9 cellular contexts compared by ENCODE assay signal in genomic region chr9:33815781-33816180, GRCh38. TPM values are rescaled to one million over a fixed set of nuclear protein-coding genes. Genes with fewer than 3 reads are reported as not detected.
DNase-seq lines count a peak whose midpoint lies in the region; ATAC-seq and TF ChIP-seq lines count a peak whose summit lies in the region.
"Had no signal": no experiment of that assay in that cellular context is flagged by ENCODE, and none has a peak within 500 bp of the region (broad histone marks: within the 10 kb centered on the region; RNA-seq: fewer than 3 reads in every experiment).

No MANE protein-coding gene starts in this region.

- H3K9me3 ChIP-seq in SU-DHL-6 (ENCODE audit: insufficient read depth, low read length), result no peaks in the 10 kb centered on the region
- H3K9me3 ChIP-seq in skeletal muscle tissue (ENCODE audit: control insufficient read depth in 3 of 3, low read length in 3 of 3), result no peaks in the 10 kb centered on the region
- no peaks in the 10 kb centered on the region for H3K9me3 ChIP-seq in neuronal stem cell (replicated peaks in 1 of 2; ENCODE audit: control insufficient read depth in 2 of 2, insufficient read depth in 1 of 2, low read depth in 1 of 2, low read length in 2 of 2)

- no peak for ATAC-seq in foreskin keratinocyte

- no peak overlapping the region for H2BK120ac ChIP-seq in neuronal stem cell (ENCODE audit: low read depth, low read length)

- no peak overlapping the region for H2BK15ac ChIP-seq in neuronal stem cell (ENCODE audit: low read length)

- peaks cover 59% of the 10 kb centered on the region for H3K79me2 ChIP-seq in SU-DHL-6 (ENCODE audit: insufficient read depth, low read length)

- WGBS in neuronal stem cell (ENCODE audit: extremely low coverage in 2 of 2, insufficient read length in 2 of 2, insufficient replicate concordance in 1 of 2), 2 donors, result no CpG with 5 or more reads among the region's 7 CpGs

- H3K79me1 ChIP-seq in neuronal stem cell (ENCODE audit: low read depth, low read length), result peaks cover 1% of the 10 kb centered on the region

- H3K27me3 ChIP-seq in SU-DHL-6 (ENCODE audit: low read length) (no peaks in the 10 kb centered on the region), foreskin keratinocyte (no peaks in the 10 kb centered on the region), skeletal muscle tissue (ENCODE audit: control insufficient read depth in 3 of 3, insufficient read depth in 3 of 3, low read length in 3 of 3) (no peaks in the 10 kb centered on the region), neuronal stem cell (ENCODE audit: control insufficient read depth in 3 of 3, insufficient read depth in 3 of 3, low read depth in 1 of 3, low read length in 3 of 3) (no peaks in the 10 kb centered on the region)

- DNase-seq in GM12865 (ENCODE audit: low read depth) (no peak), foreskin keratinocyte (no peak), COLO668 (lab: John Stamatoyannopoulos, UW; ENCODE audit: unreplicated experiment) (no peak), NCI-H2107 (lab: John Stamatoyannopoulos, UW) (no peak), neuronal stem cell (ENCODE audit: low spot score) (no peak)
- no peak for DNase-seq in stimulated activated CD4-positive, alpha-beta T cell treated with anti-CD3 and anti-CD28 coated beads, Interleukin-2, amount 100 ng/mL, for 24 hours

- no peak overlapping the region for H3K4ac ChIP-seq in neuronal stem cell (ENCODE audit: low read length)

- no peak overlapping the region for H2BK5ac ChIP-seq in neuronal stem cell (ENCODE audit: low read length)

- no peak overlapping the region for H4K91ac ChIP-seq in neuronal stem cell (ENCODE audit: low read depth, low read length, poor library complexity)

- peaks cover 59% of the 10 kb centered on the region for H3F3A ChIP-seq in SU-DHL-6 (ENCODE audit: insufficient read depth)

- peak overlapping the region; percentile 84 for H3K9ac ChIP-seq in SU-DHL-6 (ENCODE audit: low read length)
- H3K9ac ChIP-seq in skeletal muscle tissue (ENCODE audit: low read depth in 1 of 3, low read length in 3 of 3), result peak overlapping the region in 1 of 3 donors; percentile 89
- H3K9ac ChIP-seq in neuronal stem cell (ENCODE audit: low read depth, low read length, poor library complexity), result no peak overlapping the region

- H3K23ac ChIP-seq in neuronal stem cell (ENCODE audit: low read depth, low read length, poor library complexity), result no peak overlapping the region

- H3K36me3 ChIP-seq in SU-DHL-6 (ENCODE audit: low read length) (peaks cover 8% of the 10 kb centered on the region; the same call in 1 of the 2 replicates), skeletal muscle tissue (ENCODE audit: control insufficient read depth in 3 of 3, insufficient read depth in 3 of 3, low read length in 3 of 3) (no peaks in the 10 kb centered on the region), neuronal stem cell (replicated peaks in 1 of 2; ENCODE audit: control insufficient read depth in 2 of 2, insufficient read depth in 2 of 2, low read length in 2 of 2) (peaks cover 0 to 11% of the 10 kb centered on the region in 2 donors)

- H4K8ac ChIP-seq in neuronal stem cell (ENCODE audit: low read depth, low read length), result no peak overlapping the region

- H3K4me3 ChIP-seq in GM12865 (ENCODE audit: low read depth, low read length), result peak overlapping the region; percentile 57; the same call in 1 of the 2 replicates
- peak overlapping the region; percentile 64 for H3K4me3 ChIP-seq in SU-DHL-6 (ENCODE audit: insufficient read depth, low read length, poor library complexity, severe bottlenecking)
- H3K4me3 ChIP-seq in skeletal muscle tissue (ENCODE audit: low read length in 3 of 3), result peak overlapping the region in 1 of 3 donors; percentile 73
- H3K4me3 ChIP-seq in neuronal stem cell (ENCODE audit: low read length in 2 of 2), result no peak overlapping the region

- no peaks in the 10 kb centered on the region for H4K20me1 ChIP-seq in SU-DHL-6 (ENCODE audit: low read depth, low read length)

- peak overlapping the region; percentile 89 for H3K27ac ChIP-seq in SU-DHL-6 (ENCODE audit: low read depth, low read length)
- peak overlapping the region; percentile 96 for H3K27ac ChIP-seq in foreskin keratinocyte
- H3K27ac ChIP-seq in skeletal muscle tissue (ENCODE audit: low read depth, low read length), result peak overlapping the region; percentile 98
- no peak overlapping the region for H3K27ac ChIP-seq in neuronal stem cell (replicated peaks; ENCODE audit: low read length)

- H3K9me2 ChIP-seq in SU-DHL-6 (replicated peaks; ENCODE audit: insufficient read depth, low read length), result no peaks in the 10 kb centered on the region

- TF ChIP-seq CTCF in GM12865 (IDR thresholded peaks at IDR 0.05; ENCODE audit: insufficient read depth, low read depth, low read length, missing control alignments), result no peak
- no peak for TF ChIP-seq CTCF in SU-DHL-6 (IDR thresholded peaks at IDR 0.05; ENCODE audit: insufficient read depth, low read length, poor library complexity, severe bottlenecking)
- no peak for TF ChIP-seq CTCF in foreskin keratinocyte (conservative IDR thresholded peaks at IDR 0.05)

- H3K4me2 ChIP-seq in SU-DHL-6 (ENCODE audit: low read depth, low read length, poor library complexity, severe bottlenecking) (peak overlapping the region; percentile 61), neuronal stem cell (ENCODE audit: insufficient read depth, low read length, poor library complexity, severe bottlenecking) (no peak overlapping the region)

- H3K18ac ChIP-seq in neuronal stem cell (ENCODE audit: low read length), result no peak overlapping the region

- no peak overlapping the region for H2BK12ac ChIP-seq in neuronal stem cell (ENCODE audit: low read length)

- H2AK5ac ChIP-seq in neuronal stem cell (ENCODE audit: low read depth, low read length), result no peak overlapping the region

- H3K4me1 ChIP-seq in foreskin keratinocyte, result peaks cover 26% of the 10 kb centered on the region
- H3K4me1 ChIP-seq in skeletal muscle tissue (ENCODE audit: control insufficient read depth in 3 of 3, insufficient read depth in 3 of 3, low read length in 3 of 3), result peaks cover 26 to 43% (median 39%) of the 10 kb centered on the region in 3 donors
- H3K4me1 ChIP-seq in neuronal stem cell (ENCODE audit: control insufficient read depth in 2 of 2, insufficient read depth in 1 of 2, low read depth in 1 of 2, low read length in 2 of 2), result peaks cover 4 to 10% of the 10 kb centered on the region in 2 donors

- no peak overlapping the region for H3K14ac ChIP-seq in neuronal stem cell (ENCODE audit: low read length)

- no peak overlapping the region for H2AFZ ChIP-seq in SU-DHL-6 (ENCODE audit: low read depth, low read length, severe bottlenecking)
- no peak overlapping the region for H2AFZ ChIP-seq in neuronal stem cell (ENCODE audit: low read length)

RNA-seq across cellular contexts. Expression of gene UBE2R2, which starts 1.2 kb away (rescaled TPM):
- 28.7 and 31.1 TPM in 2 replicates for total RNA-seq in foreskin keratinocyte
- 24.7 and 25.4 TPM in 2 replicates for polyA plus RNA-seq in foreskin keratinocyte
- total RNA-seq in skeletal muscle tissue, result 18.3 TPM
- polyA plus RNA-seq in neuronal stem cell (2013, experiment 1 of 2), result 133 TPM
- polyA plus RNA-seq in neuronal stem cell (2013, experiment 2 of 2), result 136 TPM

RNA-seq across cellular contexts. Expression of gene PRSS3, which starts 20.4 kb away (rescaled TPM):
- total RNA-seq in foreskin keratinocyte (89.9 and 199 TPM in 2 replicates), skeletal muscle tissue (0.52 TPM)
- polyA plus RNA-seq in foreskin keratinocyte, result 127 and 247 TPM in 2 replicates
- polyA plus RNA-seq in neuronal stem cell (2013, experiment 1 of 2), result 0.06 TPM
- not detected for polyA plus RNA-seq in neuronal stem cell (2013, experiment 2 of 2)
- total RNA-seq: myocyte had no signal

Comparison
In these comparisons a context has a peak if more than half of its experiments do, and no peak if none do; other contexts are left out.
1. H3K4me3 ChIP-seq: peak in GM12865 (single experiment) and SU-DHL-6 (single experiment); none in neuronal stem cell (0 of 2).
2. RNA of gene PRSS3, which starts 20.4 kb away (total RNA-seq): 89.9 to 199 TPM in foreskin keratinocyte; 0.52 TPM in skeletal muscle tissue (single experiment); every median in the first group is over 10 times any median in the second.